ENCODE assay signal across 8 cellular contexts in the genomic region with DNA sequence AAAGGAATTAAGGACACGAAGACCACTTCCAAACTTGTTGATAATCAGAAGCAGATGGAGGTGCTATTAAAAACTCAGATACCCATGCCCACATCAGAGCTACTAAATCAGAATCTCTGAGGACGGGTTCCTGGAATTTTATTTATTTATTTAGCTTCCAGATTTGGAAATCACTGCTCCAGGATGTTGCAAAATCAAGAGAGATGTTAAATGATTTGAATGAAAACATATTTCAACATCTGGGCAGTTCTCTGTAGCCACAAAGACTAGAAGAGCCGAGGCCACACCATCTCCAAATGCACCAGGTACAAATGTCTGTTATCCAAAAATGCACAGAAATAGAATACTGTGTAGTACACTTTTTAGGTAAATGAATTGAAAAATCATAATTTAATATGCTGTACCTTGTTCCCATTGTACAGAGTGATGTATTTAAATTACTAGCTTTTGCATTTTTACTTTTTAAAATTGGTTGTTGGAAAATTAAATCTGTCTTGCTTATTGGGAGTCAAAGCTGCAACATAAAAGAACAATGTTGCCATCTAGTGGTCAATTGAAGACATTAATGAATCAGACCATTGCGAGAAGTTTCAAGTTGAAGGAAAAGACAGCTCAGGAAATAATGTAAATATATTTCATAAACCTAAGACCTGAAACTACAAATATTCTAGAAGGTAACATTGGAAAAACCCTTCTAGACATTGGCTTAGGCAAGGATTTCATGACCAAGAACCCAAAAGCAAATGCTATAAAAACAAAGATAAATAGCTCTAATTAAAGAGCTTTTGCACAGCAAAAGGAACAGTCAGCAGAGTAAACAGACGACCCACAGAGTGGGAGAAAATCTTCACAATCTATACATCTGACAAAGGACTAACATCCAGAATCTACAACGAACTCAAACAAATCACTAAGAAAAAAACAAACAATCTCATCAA.
A peak's percentile ranks its signal among the peaks of the same experiment; 100 is the strongest.
DNase-seq lines count a peak whose midpoint lies in the region; ATAC-seq and TF ChIP-seq lines count a peak whose summit lies in the region.

No MANE protein-coding gene starts in this region.

- intact Hi-C loops in CD8-positive, alpha-beta T cell (cut with DNase I, micrococcal nuclease): loop anchor here (1.0 to 10.0 kb wide), 6 partner anchors 78 to 1865 kb away; no protein-coding TSS in a partner anchor
- intact Hi-C loops in ascending aorta (cut with DNase I): loop anchor here (1.0 to 5.0 kb wide), 3 partner anchors 45 to 755 kb away; no protein-coding TSS in a partner anchor

- no peak overlapping the region for H3K4me3 ChIP-seq in CD8-positive, alpha-beta T cell (ENCODE audit: low read depth, low read length)
- no peak overlapping the region for H3K4me3 ChIP-seq in ascending aorta
- H3K4me3 ChIP-seq in thoracic aorta: no peak overlapping the region

- H3K27ac ChIP-seq in CD8-positive, alpha-beta T cell (ENCODE audit: low read depth, low read length): no peak overlapping the region
- H3K27ac ChIP-seq in ascending aorta (no peak overlapping the region), thoracic aorta (no peak overlapping the region)

- H3K4me1 Mint-ChIP-seq in CD8-positive, alpha-beta T cell (ENCODE audit: low read depth): no peaks in the 10 kb centered on the region
- H3K4me1 Mint-ChIP-seq in activated naive CD8-positive, alpha-beta T cell treated with anti-CD3 and anti-CD28 coated beads for 36 hours: no peaks in the 10 kb centered on the region

- H3K4me3 Mint-ChIP-seq in CD8-positive, alpha-beta T cell: no peak overlapping the region
- H3K4me3 Mint-ChIP-seq in activated naive CD8-positive, alpha-beta T cell treated with anti-CD3 and anti-CD28 coated beads for 36 hours: no peak overlapping the region

- H3K4me1 ChIP-seq in CD8-positive, alpha-beta T cell (ENCODE audit: insufficient read depth, low read length): no peaks in the 10 kb centered on the region
- H3K4me1 ChIP-seq in ascending aorta (peaks cover 0 to 8% of the 10 kb centered on the region in 2 donors), thoracic aorta (ENCODE audit: control insufficient read depth in 1 of 2, low read depth in 2 of 2) (peaks cover 4 to 11% of the 10 kb centered on the region in 2 donors)

- H3K9me3 Mint-ChIP-seq in CD8-positive, alpha-beta T cell: no peaks in the 10 kb centered on the region
- no peaks in the 10 kb centered on the region for H3K9me3 Mint-ChIP-seq in activated naive CD8-positive, alpha-beta T cell treated with anti-CD3 and anti-CD28 coated beads for 36 hours

- CTCF ChIA-PET in CD8-positive, alpha-beta T cell (lab: Charles Lee): interaction anchor here (0.6 to 4.2 kb wide), 36 partner anchors 10 to 1003 kb away, joined by 3 to 62 read pairs (median 4); no protein-coding TSS in a partner anchor

- no peaks in the 10 kb centered on the region for H3K36me3 Mint-ChIP-seq in CD8-positive, alpha-beta T cell
- no peaks in the 10 kb centered on the region for H3K36me3 Mint-ChIP-seq in activated naive CD8-positive, alpha-beta T cell treated with anti-CD3 and anti-CD28 coated beads for 36 hours

- H3K36me3 ChIP-seq in CD8-positive, alpha-beta T cell (ENCODE audit: insufficient read depth, low read length): no peaks in the 10 kb centered on the region
- no peaks in the 10 kb centered on the region for H3K36me3 ChIP-seq in ascending aorta
- H3K36me3 ChIP-seq in thoracic aorta: no peaks in the 10 kb centered on the region

- H3K27ac Mint-ChIP-seq in CD8-positive, alpha-beta T cell: no peak overlapping the region
- no peak overlapping the region for H3K27ac Mint-ChIP-seq in activated naive CD8-positive, alpha-beta T cell treated with anti-CD3 and anti-CD28 coated beads for 36 hours

- H3K27me3 ChIP-seq in CD8-positive, alpha-beta T cell (ENCODE audit: insufficient read depth, low read length): no peaks in the 10 kb centered on the region
- H3K27me3 ChIP-seq in ascending aorta (no peaks in the 10 kb centered on the region), thoracic aorta (replicated peaks; ENCODE audit: insufficient read depth) (no peaks in the 10 kb centered on the region)

- H3K27me3 Mint-ChIP-seq in CD8-positive, alpha-beta T cell (ENCODE audit: low read depth): peaks cover 27% of the 10 kb centered on the region
- H3K27me3 Mint-ChIP-seq in activated naive CD8-positive, alpha-beta T cell treated with anti-CD3 and anti-CD28 coated beads for 36 hours: peaks cover 16% of the 10 kb centered on the region

- DNase-seq in CD8-positive, alpha-beta T cell: no peak
- DNase-seq in GM19238 (ENCODE audit: insufficient read length, low spot score) (peak; percentile 14), M059J (ENCODE audit: low read depth) (peak; percentile 51), ascending aorta (ENCODE audit: low spot score in 2 of 2) (no peak), iPS-NIHi11 (ENCODE audit: low spot score) (peak; percentile 40), thoracic aorta (ENCODE audit: low spot score) (no peak)
- no peak for DNase-seq in activated naive CD8-positive, alpha-beta T cell treated with anti-CD3 and anti-CD28 coated beads for 36 hours

- POLR2A ChIA-PET in CD8-positive, alpha-beta T cell (lab: Charles Lee): no interaction called here

- ATAC-seq in CD8-positive, alpha-beta T cell: no peak
- peak; percentile 44 for ATAC-seq in thoracic aorta (ENCODE audit: insufficient number of reproducible peaks, low FRiP score, low read depth)
- ATAC-seq in HG03457 (IDR thresholded peaks at IDR 0.05; ENCODE audit: unreplicated experiment): no peak

- peak; percentile 89 for TF ChIP-seq CTCF in CD8-positive, alpha-beta T cell (IDR thresholded peaks at IDR 0.05)
- TF ChIP-seq CTCF in ascending aorta (IDR thresholded peaks at IDR 0.05) (peak; percentile 54 to 76 (median 58)), thoracic aorta (IDR thresholded peaks at IDR 0.05) (peak; percentile 72)

- H3K9me3 ChIP-seq in CD8-positive, alpha-beta T cell (ENCODE audit: low read length): no peaks in the 10 kb centered on the region
- H3K9me3 ChIP-seq in ascending aorta (no peaks in the 10 kb centered on the region), thoracic aorta (no peaks in the 10 kb centered on the region)

Comparison
In these comparisons a context has a peak if more than half of its experiments do, and no peak if none do; other contexts are left out.
1. DNase-seq: peak in GM19238 (single experiment), M059J (single experiment) and iPS-NIHi11 (single experiment); none in CD8-positive, alpha-beta T cell (0 of 7), ascending aorta (0 of 2), thoracic aorta (single experiment) and activated naive CD8-positive, alpha-beta T cell treated with anti-CD3 and anti-CD28 coated beads for 36 hours (single experiment).
2. Peak in every context shown above with its lines, with median percentiles within 50 percentile points of each other: CTCF ChIP-seq.